Comparison of ENCODE assay signal across 1 cellular context in genomic region chr19:11435833-11436313, GRCh38.
TF ChIP-seq lines count a peak whose summit lies in the region.

No MANE protein-coding gene starts in this region.

TF ChIP-seq in K562, 482 proteins besides CTCF, POLR2A, EP300 and RAD21 (continued from another document and continues in another):
- TF ChIP-seq PRDM10 (IDR thresholded peaks at IDR 0.05; ENCODE audit: partially characterized antibody) (no peak), MCM2 (IDR thresholded peaks at IDR 0.05; ENCODE audit: low read depth) (no peak), RBFOX2 (IDR thresholded peaks at IDR 0.05; ENCODE audit: low read depth, low read length) (peak; percentile 8), LARP7 (IDR thresholded peaks at IDR 0.05) (no peak), ZNF318 (IDR thresholded peaks at IDR 0.05; ENCODE audit: borderline replicate concordance in 1 of 2, low read depth in 1 of 2) (no peak), ZBTB26 (CRISPR knock-in tag; IDR thresholded peaks at IDR 0.05) (no peak), STAT6 (CRISPR knock-in tag; IDR thresholded peaks at IDR 0.05) (no peak), ZNF347 (CRISPR knock-in tag; IDR thresholded peaks at IDR 0.05; ENCODE audit: low read depth) (no peak), IFI16 (CRISPR knock-in tag; IDR thresholded peaks at IDR 0.05) (no peak), GABPA (tag; conservative IDR thresholded peaks at IDR 0.05; ENCODE audit: low read depth) (peak; percentile 83; the same call in 1 of the 2 replicates), CEBPZ (IDR thresholded peaks at IDR 0.05; ENCODE audit: borderline replicate concordance, low read depth, low read length) (no peak), SRSF1 (IDR thresholded peaks at IDR 0.05; ENCODE audit: low read depth, low read length) (no peak), MAX (CRISPR knock-in tag; IDR thresholded peaks at IDR 0.05) (peak; percentile 6; the same call in 1 of the 2 replicates), ZNF584 (CRISPR knock-in tag; IDR thresholded peaks at IDR 0.05; ENCODE audit: low read depth) (no peak), CBFB (CRISPR knock-in tag; IDR thresholded peaks at IDR 0.05) (no peak), SIN3A (IDR thresholded peaks at IDR 0.05; ENCODE audit: borderline replicate concordance in 2 of 2, control insufficient read depth in 1 of 2, low read depth in 2 of 2, low read length in 2 of 2) (0 out of 4 replicates have a peak, but pooled peaks of 1 of the 2 experiments have one; percentile 47), ZNF277 (CRISPR knock-in tag; IDR thresholded peaks at IDR 0.05; ENCODE audit: borderline replicate concordance) (no peak), DPF2 (IDR thresholded peaks at IDR 0.05) (no peak), RBBP5 (IDR thresholded peaks at IDR 0.05; ENCODE audit: borderline replicate concordance, insufficient read depth, low read length, poor library complexity, severe bottlenecking) (peak; percentile 4), PURB (CRISPR knock-in tag; IDR thresholded peaks at IDR 0.05; ENCODE audit: low read depth) (no peak), CBX5 (IDR thresholded peaks at IDR 0.05; ENCODE audit: borderline replicate concordance, low read depth) (no peak), TRIM25 (IDR thresholded peaks at IDR 0.05; ENCODE audit: borderline replicate concordance) (0 out of 2 replicates have a peak, but pooled peaks have one; percentile 9), TRIM24 (IDR thresholded peaks at IDR 0.05) (no peak), HDAC2 (IDR thresholded peaks at IDR 0.05) (0 out of 2 replicates have a peak, but pooled peaks have one; percentile 9), PREB (CRISPR knock-in tag; IDR thresholded peaks at IDR 0.05) (no peak), MTA2 (IDR thresholded peaks at IDR 0.05; ENCODE audit: low read depth) (no peak)
